12 cellular contexts compared by ENCODE assay signal in genomic region chr11:72625746-72626636, GRCh38. TPM values are rescaled to one million over a fixed set of nuclear protein-coding genes. Genes with fewer than 3 reads are reported as not detected.
DNase-seq lines count a peak whose midpoint lies in the region; ATAC-seq, FAIRE-seq and TF ChIP-seq lines count a peak whose summit lies in the region.
"Had no signal": no experiment of that assay in that cellular context is flagged by ENCODE, and none has a peak within 500 bp of the region (broad histone marks: within the 10 kb centered on the region; RNA-seq: fewer than 3 reads in every experiment).

No MANE protein-coding gene starts in this region.

- no peaks in the 10 kb centered on the region for H3K9me2 ChIP-seq in PC-9 (ENCODE audit: insufficient read depth)

- H3K27ac ChIP-seq in PC-9 = no peak overlapping the region

- no peaks in the 10 kb centered on the region for H3K9me3 ChIP-seq in PC-9 (ENCODE audit: insufficient read depth, low read depth)

- FAIRE-seq in frontal cortex (lab: Jason Lieb, UNC) = no peak
- FAIRE-seq: H54 had no signal

- intact Hi-C loops in sciatic nerve (cut with DNase I) (no loop called here), PC-9 (cut with micrococcal nuclease; ENCODE audit: unreplicated experiment) (no loop called here)

- no peaks in the 10 kb centered on the region for H3K36me3 Mint-ChIP-seq in brain
- H3K36me3 Mint-ChIP-seq: activated CD4-positive, alpha-beta memory T cell treated with anti-CD3 and anti-CD28 coated beads for 36 hours had no signal

- H3K9me3 Mint-ChIP-seq in brain = no peaks in the 10 kb centered on the region
- H3K9me3 Mint-ChIP-seq: activated CD4-positive, alpha-beta memory T cell treated with anti-CD3 and anti-CD28 coated beads for 36 hours had no signal

- no peak overlapping the region for H3K4me2 ChIP-seq in PC-9

- H3K4me1 Mint-ChIP-seq in brain = peaks cover 45% of the 10 kb centered on the region

- no TSS peak for BruUV-seq in PC-9 (replicated peaks; lab: Mats Ljungman, UMichigan)

- no peaks in the 10 kb centered on the region for H3F3A ChIP-seq in PC-9 (ENCODE audit: insufficient read depth, low read depth)

- 0 out of 2 replicates have a peak, but pooled peaks cover 7% of the 10 kb centered on the region for H4K20me1 ChIP-seq in PC-9 (ENCODE audit: insufficient read depth)

- no peaks in the 10 kb centered on the region for H3K79me2 ChIP-seq in PC-9 (ENCODE audit: low read depth)

- H3K4me3 ChIP-seq in PC-9 = no peak overlapping the region

- no peak overlapping the region for H3K4me3 Mint-ChIP-seq in brain
- H3K4me3 Mint-ChIP-seq: activated CD4-positive, alpha-beta memory T cell treated with anti-CD3 and anti-CD28 coated beads for 36 hours had no signal

- TF ChIP-seq CTCF in brain (conservative IDR thresholded peaks at IDR 0.05) (no peak), PC-9 (conservative IDR thresholded peaks at IDR 0.05) (no peak)

- no peaks in the 10 kb centered on the region for H3K27me3 Mint-ChIP-seq in brain
- H3K27me3 Mint-ChIP-seq: activated CD4-positive, alpha-beta memory T cell treated with anti-CD3 and anti-CD28 coated beads for 36 hours had no signal

- ATAC-seq in sciatic nerve = peak; percentile 81

- H3K4me1 ChIP-seq in PC-9 (replicated peaks; ENCODE audit: insufficient read depth) = no peaks in the 10 kb centered on the region

- H3K27ac Mint-ChIP-seq in brain = peak overlapping the region in 3 of 5 experiments; percentile 16 to 96 (median 93)
- H3K27ac Mint-ChIP-seq: activated CD4-positive, alpha-beta memory T cell treated with anti-CD3 and anti-CD28 coated beads for 36 hours had no signal

- H2AFZ ChIP-seq in PC-9 = no peak overlapping the region

- CTCF ChIA-PET in PC-9 (lab: Charles Lee) = interaction anchor here (0.6 kb wide), 1 partner anchor 58 kb away, joined by 3 read pairs; no protein-coding TSS in a partner anchor

- DNase-seq in DMS 273 (lab: John Stamatoyannopoulos, UW; ENCODE audit: unreplicated experiment) (peak; percentile 82), iris pigment epithelial cell (ENCODE audit: low read depth) (peak; percentile 44), sciatic nerve (ENCODE audit: low spot score) (peak; percentile 66), PC-9 (no peak), frontal cortex (ENCODE audit: low spot score in 2 of 2) (no peak), middle frontal gyrus (ENCODE audit: extremely low spot score, low spot score) (no peak), kidney tubule cell (ENCODE audit: low spot score) (no peak)
- DNase-seq: activated CD4-positive, alpha-beta memory T cell treated with anti-CD3 and anti-CD28 coated beads for 36 hours; NCI-H1417 treated with DMSO at 0.1 percent for 48 hours; RPMI8226 had no signal

- POLR2A ChIA-PET in PC-9 (lab: Charles Lee; ENCODE audit: unreplicated experiment) = no interaction called here

- H3K36me3 ChIP-seq in PC-9 (ENCODE audit: low read depth) = no peaks in the 10 kb centered on the region

- H3K27me3 ChIP-seq in PC-9 (ENCODE audit: insufficient read depth, low read depth) = no peaks in the 10 kb centered on the region

RNA-seq across cellular contexts. Expression of gene PDE2A, which starts 48.2 kb away (rescaled TPM):
- polyA plus RNA-seq in brain (ENCODE audit: insufficient read depth, low read depth, low replicate concordance) = 26.1 TPM
- total RNA-seq in sciatic nerve (74.4 TPM), PC-9 (2021) (9.6 and 12.0 TPM in 2 replicates), frontal cortex (63.2 TPM)

Comparison
In these comparisons a context has a peak if more than half of its experiments do, and no peak if none do; other contexts are left out.
1. DNase-seq: peak in DMS 273 (single experiment), iris pigment epithelial cell (single experiment) and sciatic nerve (single experiment); none in PC-9 (0 of 2), frontal cortex (0 of 2), middle frontal gyrus (single experiment) and kidney tubule cell (single experiment).